ENCODE assay signal across 19 cellular contexts in genomic region chr5:7372399-7372798, GRCh38. TPM values are rescaled to one million over a fixed set of nuclear protein-coding genes. Genes with fewer than 3 reads are reported as not detected.
"Had no signal": no experiment of that assay in that cellular context is flagged by ENCODE, and none has a peak within 500 bp of the region (broad histone marks: within the 10 kb centered on the region; RNA-seq: fewer than 3 reads in every experiment).

No MANE protein-coding gene starts in this region.

- H3K36me3 ChIP-seq: cardiac muscle cell, left lung, suprapubic skin, transverse colon had no signal

- H3K4me1 Mint-ChIP-seq: activated CD4-positive, alpha-beta T cell treated with anti-CD3 and anti-CD28 coated beads for 36 hours; activated naive CD4-positive, alpha-beta T cell treated with anti-CD3 and anti-CD28 coated beads, Interleukin-2, amount 50 U/mL, for 24 hours; T-helper 17 cell; WTC11 had no signal

- H3K4me3 ChIP-seq: cardiac muscle cell, left lung, suprapubic skin, transverse colon had no signal

- H3K27ac Mint-ChIP-seq: activated CD4-positive, alpha-beta T cell treated with anti-CD3 and anti-CD28 coated beads for 36 hours; activated naive CD4-positive, alpha-beta T cell treated with anti-CD3 and anti-CD28 coated beads, Interleukin-2, amount 50 U/mL, for 24 hours; mesothelial cell of epicardium; natural killer cell treated with Interleukin-12 subunit alpha and Interleukin-12 subunit beta and Interleukin-15 and Interleukin-18, amount 100 ng/mL, for 72 hours; stimulated activated naive CD8-positive, alpha-beta T cell treated with anti-CD3 and anti-CD28 coated beads, Interleukin-15, Interleukin-2, amounts not matched to agents 100 ng/mL and 50 ng/mL, for 24 hours; T-helper 17 cell; WTC11 had no signal

- H3K27ac ChIP-seq: cardiac muscle cell, left lung, suprapubic skin, transverse colon had no signal

- H3K27me3 Mint-ChIP-seq: activated CD4-positive, alpha-beta T cell treated with anti-CD3 and anti-CD28 coated beads for 36 hours; activated naive CD4-positive, alpha-beta T cell treated with anti-CD3 and anti-CD28 coated beads, Interleukin-2, amount 50 U/mL, for 24 hours; natural killer cell treated with Interleukin-12 subunit alpha and Interleukin-12 subunit beta and Interleukin-15 and Interleukin-18, amount 100 ng/mL, for 72 hours; stimulated activated naive CD8-positive, alpha-beta T cell treated with anti-CD3 and anti-CD28 coated beads, Interleukin-15, Interleukin-2, amounts not matched to agents 100 ng/mL and 50 ng/mL, for 24 hours; T-helper 17 cell had no signal

- H3K9me3 ChIP-seq: suprapubic skin, transverse colon had no signal

- H3K36me3 Mint-ChIP-seq: activated naive CD4-positive, alpha-beta T cell treated with anti-CD3 and anti-CD28 coated beads, Interleukin-2, amount 50 U/mL, for 24 hours; mesothelial cell of epicardium had no signal

- H3K4me3 Mint-ChIP-seq: activated CD4-positive, alpha-beta T cell treated with anti-CD3 and anti-CD28 coated beads for 36 hours; activated naive CD4-positive, alpha-beta T cell treated with anti-CD3 and anti-CD28 coated beads, Interleukin-2, amount 50 U/mL, for 24 hours; mesothelial cell of epicardium; natural killer cell treated with Interleukin-12 subunit alpha and Interleukin-12 subunit beta and Interleukin-15 and Interleukin-18, amount 100 ng/mL, for 72 hours; stimulated activated naive CD8-positive, alpha-beta T cell treated with anti-CD3 and anti-CD28 coated beads, Interleukin-15, Interleukin-2, amounts not matched to agents 100 ng/mL and 50 ng/mL, for 24 hours; T-helper 17 cell; WTC11 had no signal

- H3K27me3 ChIP-seq: cardiac muscle cell, left lung, suprapubic skin, transverse colon had no signal

- H3K4me1 ChIP-seq: left lung, suprapubic skin, transverse colon had no signal

- DNase-seq: activated CD4-positive, alpha-beta T cell treated with anti-CD3 and anti-CD28 coated beads for 36 hours; activated CD4-positive, alpha-beta T cell treated with anti-CD3 and anti-CD28 coated beads, Interleukin-2, amount 50 U/mL, for 48 hours; activated gamma-delta T cell; amniotic stem cell; erythroblast; left lung; retina; stimulated activated CD4-positive, alpha-beta T cell treated with anti-CD3 and anti-CD28 coated beads, Interleukin-12 subunit alpha, Interleukin-12 subunit beta, amount 100 ng/mL, for 4 hours; stimulated activated CD4-positive, alpha-beta T cell treated with anti-CD3 and anti-CD28 coated beads, Interleukin-1b, Interleukin-23, amount 100 ng/mL, for 48 hours; T-helper 17 cell; transverse colon had no signal

- ATAC-seq: activated CD4-positive, alpha-beta T cell treated with anti-CD3 and anti-CD28 coated beads for 36 hours; left lung; natural killer cell treated with Interleukin-12 subunit alpha and Interleukin-12 subunit beta and Interleukin-15 and Interleukin-18, amount 100 ng/mL, for 72 hours; T-helper 17 cell; WTC11 had no signal

RNA-seq across cellular contexts. Expression of gene ADCY2, which starts 23.5 kb away (rescaled TPM):
- total RNA-seq: activated CD4-positive, alpha-beta T cell treated with anti-CD3 and anti-CD28 coated beads for 36 hours; lung microvascular endothelial cell; natural killer cell treated with Interleukin-12 subunit alpha and Interleukin-12 subunit beta and Interleukin-15 and Interleukin-18, amount 100 ng/mL, for 72 hours; T-helper 17 cell had no signal
